17 cellular contexts compared by ENCODE assay signal in genomic region chr3:16239776-16240175, GRCh38. TPM values are rescaled to one million over a fixed set of nuclear protein-coding genes. Genes with fewer than 3 reads are reported as not detected.
DNase-seq lines count a peak whose midpoint lies in the region; ATAC-seq and TF ChIP-seq lines count a peak whose summit lies in the region.
"Had no signal": no experiment of that assay in that cellular context is flagged by ENCODE, and none has a peak within 500 bp of the region (broad histone marks: within the 10 kb centered on the region; RNA-seq: fewer than 3 reads in every experiment).

No MANE protein-coding gene starts in this region.

- no peaks in the 10 kb centered on the region for H3K36me3 Mint-ChIP-seq in glutamatergic neuron (ENCODE audit: unreplicated experiment)
- H3K36me3 Mint-ChIP-seq: CD4-positive, alpha-beta memory T cell; naive thymus-derived CD8-positive, alpha-beta T cell had no signal

- peaks cover 19% of the 10 kb centered on the region for H3K4me1 Mint-ChIP-seq in glutamatergic neuron (ENCODE audit: low read depth, unreplicated experiment)
- H3K4me1 Mint-ChIP-seq: endodermal cell; naive thymus-derived CD8-positive, alpha-beta T cell had no signal

- no peaks in the 10 kb centered on the region for H3K27me3 ChIP-seq in ACC112 (ENCODE audit: insufficient read depth, low read length)
- no peaks in the 10 kb centered on the region for H3K27me3 ChIP-seq in breast epithelium
- H3K27me3 ChIP-seq in Karpas-422 (ENCODE audit: low read length), result 0 out of 2 replicates have a peak, but pooled peaks cover 2% of the 10 kb centered on the region
- H3K27me3 ChIP-seq: MG63 had no signal

- no peaks in the 10 kb centered on the region for H3K79me2 ChIP-seq in ACC112 (ENCODE audit: control insufficient read depth, insufficient read depth, low read length, unreplicated experiment)
- no peaks in the 10 kb centered on the region for H3K79me2 ChIP-seq in Karpas-422 (ENCODE audit: low read length)

- intact Hi-C loops in breast epithelium (cut with DNase I; ENCODE audit: low total_unique reads), result no loop called here

- H3K4me3 Mint-ChIP-seq in glutamatergic neuron (ENCODE audit: unreplicated experiment), result no peak overlapping the region
- H3K4me3 Mint-ChIP-seq: CD4-positive, alpha-beta memory T cell; endodermal cell; naive thymus-derived CD8-positive, alpha-beta T cell had no signal

- DNase-seq in NCI-H524 treated with DMSO at 0.1 percent for 48 hours (lab: John Stamatoyannopoulos, UW) (peak; percentile 95), breast epithelium (ENCODE audit: low spot score in 2 of 2) (no peak), glutamatergic neuron (no peak), Karpas-422 (no peak), germinal center (ENCODE audit: low spot score) (no peak)
- DNase-seq: CD4-positive, alpha-beta memory T cell; endodermal cell; head of caudate nucleus; MG63; naive thymus-derived CD8-positive, alpha-beta T cell; NCI-H1694 treated with DMSO at 0.1 percent for 48 hours; stimulated activated naive CD8-positive, alpha-beta T cell treated with anti-CD3 and anti-CD28 coated beads, Interleukin-15, Interleukin-2, amounts not matched to agents 100 U/mL and 50 U/mL, for 24 hours; T-helper 9 cell had no signal

- TF ChIP-seq POLR2A in breast epithelium (IDR thresholded peaks at IDR 0.05), result no peak

- no peak overlapping the region for H3K9ac ChIP-seq in Karpas-422 (ENCODE audit: low read length)

- H2AFZ ChIP-seq in ACC112 (ENCODE audit: low read length, unreplicated experiment), result peak overlapping the region; percentile 40
- H2AFZ ChIP-seq in Karpas-422 (ENCODE audit: low read length), result no peak overlapping the region

- H3K9me3 ChIP-seq in breast epithelium (no peaks in the 10 kb centered on the region), Karpas-422 (ENCODE audit: low read length) (no peaks in the 10 kb centered on the region)
- H3K9me3 ChIP-seq: MG63 had no signal

- H3K4me1 ChIP-seq in ACC112 (ENCODE audit: control insufficient read depth, insufficient read depth, low read length, unreplicated experiment), result peaks cover 40% of the 10 kb centered on the region
- no peaks in the 10 kb centered on the region for H3K4me1 ChIP-seq in breast epithelium
- peaks cover 7% of the 10 kb centered on the region for H3K4me1 ChIP-seq in Karpas-422 (ENCODE audit: low read length)

- TF ChIP-seq CTCF in breast epithelium (IDR thresholded peaks at IDR 0.05) (no peak), glutamatergic neuron (IDR thresholded peaks at IDR 0.05; ENCODE audit: partially characterized antibody, unreplicated experiment) (no peak)

- H3K4me2 ChIP-seq in Karpas-422 (ENCODE audit: low read depth, low read length, poor library complexity, severe bottlenecking), result no peak overlapping the region

- peaks cover 2% of the 10 kb centered on the region for H3K9me3 Mint-ChIP-seq in glutamatergic neuron (ENCODE audit: unreplicated experiment)
- H3K9me3 Mint-ChIP-seq: CD4-positive, alpha-beta memory T cell; endodermal cell; naive thymus-derived CD8-positive, alpha-beta T cell had no signal

- H3K4me3 ChIP-seq in ACC112 (ENCODE audit: low read depth, low read length) (peak overlapping the region; percentile 30; the same call in 1 of the 2 replicates), breast epithelium (no peak overlapping the region), Karpas-422 (ENCODE audit: low read length) (no peak overlapping the region)
- H3K4me3 ChIP-seq: lung, MG63 had no signal

- H3K27ac Mint-ChIP-seq in glutamatergic neuron (ENCODE audit: unreplicated experiment), result peak overlapping the region; percentile 82
- H3K27ac Mint-ChIP-seq: CD4-positive, alpha-beta memory T cell; endodermal cell; naive thymus-derived CD8-positive, alpha-beta T cell had no signal

- no peaks in the 10 kb centered on the region for H3K27me3 Mint-ChIP-seq in glutamatergic neuron (ENCODE audit: unreplicated experiment)
- H3K27me3 Mint-ChIP-seq: CD4-positive, alpha-beta memory T cell had no signal

- H3K36me3 ChIP-seq in ACC112 (ENCODE audit: insufficient read depth, low read length) (no peaks in the 10 kb centered on the region), breast epithelium (no peaks in the 10 kb centered on the region), Karpas-422 (ENCODE audit: insufficient read depth, low read length) (no peaks in the 10 kb centered on the region)
- H3K36me3 ChIP-seq: MG63 had no signal

- no peaks in the 10 kb centered on the region; the same call in 1 of the 2 replicates for H3K9me2 ChIP-seq in Karpas-422 (replicated peaks; ENCODE audit: insufficient read depth, low read length)

- H4K20me1 ChIP-seq in Karpas-422 (ENCODE audit: insufficient read depth, low read depth, low read length), result no peaks in the 10 kb centered on the region

- H3K27ac ChIP-seq in ACC112 (ENCODE audit: low read depth, low read length) (peak overlapping the region; percentile 97), breast epithelium (peak overlapping the region; percentile 15 to 82), Karpas-422 (ENCODE audit: low read length) (no peak overlapping the region)

- ATAC-seq in HG03108 (IDR thresholded peaks at IDR 0.05; ENCODE audit: unreplicated experiment) (no peak), GM19351 (IDR thresholded peaks at IDR 0.05; ENCODE audit: unreplicated experiment) (no peak)
- ATAC-seq: naive thymus-derived CD8-positive, alpha-beta T cell; stimulated activated naive CD8-positive, alpha-beta T cell treated with anti-CD3 and anti-CD28 coated beads, Interleukin-15, Interleukin-2, amounts not matched to agents 100 U/mL and 50 U/mL, for 24 hours had no signal

RNA-seq across cellular contexts. Expression of gene DPH3, which starts 25.0 kb away (rescaled TPM):
- total RNA-seq in breast epithelium (10 to 100 TPM; 17.7 to 33.6 (median 21.0) TPM), glutamatergic neuron (ENCODE audit: unreplicated experiment) (30.5 TPM)
- 7.6 and 22.2 TPM in 2 replicates for total RNA-seq in Karpas-422 (2014; rRNA removed; shearing (Covaris generic); ENCODE audit: low replicate concordance)

RNA-seq across cellular contexts. Expression of gene OXNAD1, which starts 25.2 kb away (rescaled TPM):
- total RNA-seq in breast epithelium, result 10 to 100 TPM; 13.1 to 22.8 (median 15.7) TPM
- 14.6 TPM for total RNA-seq in glutamatergic neuron (ENCODE audit: unreplicated experiment)
- total RNA-seq in Karpas-422 (2014; rRNA removed; shearing (Covaris generic); ENCODE audit: low replicate concordance), result 23.3 and 30.3 TPM in 2 replicates
